In the genomic region with DNA sequence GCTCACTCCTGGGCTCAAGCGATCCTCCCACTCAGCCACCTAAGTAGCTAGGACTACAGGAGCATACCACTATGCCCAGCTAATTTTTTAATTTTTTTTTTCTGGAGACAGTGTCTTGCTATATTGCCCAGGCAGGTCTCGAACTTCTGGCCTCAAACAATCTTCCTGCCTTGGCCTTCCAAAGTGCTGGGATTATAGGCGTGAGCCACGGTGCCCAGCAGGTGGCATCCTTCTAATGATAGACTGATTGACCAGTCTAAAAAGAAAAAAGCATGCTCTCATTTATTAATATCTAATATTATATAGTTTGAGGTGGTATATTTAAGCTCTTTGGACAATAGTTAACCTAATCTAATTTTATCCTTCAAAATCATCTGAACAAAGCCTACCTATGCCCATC, we compare ENCODE assay signal across 10 cellular contexts.
DNase-seq lines count a peak whose midpoint lies in the region; ATAC-seq and TF ChIP-seq lines count a peak whose summit lies in the region.
"Had no signal": no experiment of that assay in that cellular context is flagged by ENCODE, and none has a peak within 500 bp of the region (broad histone marks: within the 10 kb centered on the region; RNA-seq: fewer than 3 reads in every experiment).

No MANE protein-coding gene starts in this region.

- DNase-seq in ELR (ENCODE audit: low read depth) = peak; percentile 24
- peak; percentile 8 for DNase-seq in GM23248
- DNase-seq in activated CD4-positive, alpha-beta memory T cell treated with anti-CD3 and anti-CD28 coated beads for 36 hours = peak; percentile 18
- peak in 2 of 3 donors; percentile 38 to 51 for DNase-seq in mucosa of descending colon
- no peak for DNase-seq in NCI-H2227 treated with DMSO at 0.1 percent for 48 hours (lab: John Stamatoyannopoulos, UW)
- DNase-seq in NOMO-1 treated with DMSO at 0.1 percent for 48 hours (lab: John Stamatoyannopoulos, UW; ENCODE audit: unreplicated experiment) = no peak

- CTCF ChIA-PET in activated CD4-positive, alpha-beta memory T cell treated with anti-CD3 and anti-CD28 coated beads for 36 hours (lab: Charles Lee) = interaction anchor here (0.6 to 2.6 kb wide), 5 partner anchors 63 to 395 kb away, joined by 3 to 23 read pairs (median 3); no protein-coding TSS in a partner anchor

- H3F3A ChIP-seq in GM23248 (ENCODE audit: insufficient read depth) = no peaks in the 10 kb centered on the region

- H3K27ac Mint-ChIP-seq in activated CD4-positive, alpha-beta memory T cell treated with anti-CD3 and anti-CD28 coated beads for 36 hours = no peak overlapping the region
- H3K27ac Mint-ChIP-seq: activated T-helper 2 cell treated with anti-CD3 and anti-CD28 coated beads, Interferon-gamma antibody, Interleukin-2, Interleukin-4, amounts not matched to agents 10 μg/mL and 5 μg/mL and 100 μg/mL, durations not matched to agents 14 hours and 24 hours and 36 hours; IgD-negative memory B cell had no signal

- intact Hi-C loops in activated CD4-positive, alpha-beta memory T cell treated with anti-CD3 and anti-CD28 coated beads for 36 hours (cut with micrococcal nuclease) = loop anchor here (10.0 kb wide), 1 partner anchor 394 kb away; no protein-coding TSS in a partner anchor
- intact Hi-C loops in mucosa of descending colon (cut with DNase I, micrococcal nuclease) = no loop called here

- no peaks in the 10 kb centered on the region for H3K27me3 ChIP-seq in GM23248 (replicated peaks; ENCODE audit: insufficient read depth)

- H3K4me3 ChIP-seq in GM23248 = no peak overlapping the region
- H3K4me3 ChIP-seq in mucosa of descending colon = no peak overlapping the region
- H3K4me3 ChIP-seq: SK-N-MC had no signal

- H3K9me3 ChIP-seq in GM23248 (ENCODE audit: low read depth) (no peaks in the 10 kb centered on the region), mucosa of descending colon (no peaks in the 10 kb centered on the region)

- no peaks in the 10 kb centered on the region for H4K20me1 ChIP-seq in GM23248 (ENCODE audit: insufficient read depth)

- POLR2A ChIA-PET in activated CD4-positive, alpha-beta memory T cell treated with anti-CD3 and anti-CD28 coated beads for 36 hours (lab: Charles Lee) = no interaction called here

- WGBS in GM23248 (ENCODE audit: low coverage in 1 of 2, low lambda C conversion rate in 2 of 2, missing lambda C conversion rate in 2 of 2), 2 experiments = 94 to 100% methylated on average over 4 of the region's 4 CpGs

- H2AFZ ChIP-seq in GM23248 = no peak overlapping the region

- H3K27ac ChIP-seq in GM23248 = no peak overlapping the region
- H3K27ac ChIP-seq: SK-N-MC had no signal

- H3K79me2 ChIP-seq in GM23248 (ENCODE audit: insufficient read depth) = no peaks in the 10 kb centered on the region

- peaks cover 8% of the 10 kb centered on the region for H3K36me3 Mint-ChIP-seq in activated CD4-positive, alpha-beta memory T cell treated with anti-CD3 and anti-CD28 coated beads for 36 hours

- TF ChIP-seq CTCF in mucosa of descending colon (IDR thresholded peaks at IDR 0.05) = no peak

- H3K4me1 Mint-ChIP-seq in activated CD4-positive, alpha-beta memory T cell treated with anti-CD3 and anti-CD28 coated beads for 36 hours (ENCODE audit: low read depth) = no peaks in the 10 kb centered on the region

- no peaks in the 10 kb centered on the region for H3K9me2 ChIP-seq in GM23248 (ENCODE audit: insufficient read depth)

- no peak overlapping the region for H3K4me2 ChIP-seq in GM23248 (ENCODE audit: unreplicated experiment)

- in situ Hi-C loops in GM23248 (cut with MboI) = no loop called here

- H3K36me3 ChIP-seq in GM23248 (ENCODE audit: low read depth) (no peaks in the 10 kb centered on the region), mucosa of descending colon (ENCODE audit: low read depth) (no peaks in the 10 kb centered on the region)

- H3K9me3 Mint-ChIP-seq in activated CD4-positive, alpha-beta memory T cell treated with anti-CD3 and anti-CD28 coated beads for 36 hours = no peaks in the 10 kb centered on the region
- H3K9me3 Mint-ChIP-seq: activated T-helper 2 cell treated with anti-CD3 and anti-CD28 coated beads, Interferon-gamma antibody, Interleukin-2, Interleukin-4, amounts not matched to agents 10 μg/mL and 5 μg/mL and 100 μg/mL, durations not matched to agents 14 hours and 24 hours and 36 hours; IgD-negative memory B cell had no signal

- H3K4me3 Mint-ChIP-seq in activated CD4-positive, alpha-beta memory T cell treated with anti-CD3 and anti-CD28 coated beads for 36 hours = no peak overlapping the region
- H3K4me3 Mint-ChIP-seq: IgD-negative memory B cell had no signal

- ATAC-seq in mucosa of descending colon = no peak
- ATAC-seq in GM19035 (IDR thresholded peaks at IDR 0.05; ENCODE audit: unreplicated experiment) = no peak

- H3K4me1 ChIP-seq in GM23248 (ENCODE audit: insufficient read depth) = peaks cover 15% of the 10 kb centered on the region
- no peaks in the 10 kb centered on the region for H3K4me1 ChIP-seq in mucosa of descending colon (ENCODE audit: low read depth)

- H3K9ac ChIP-seq in GM23248 = no peak overlapping the region

- no peaks in the 10 kb centered on the region for H3K27me3 Mint-ChIP-seq in activated CD4-positive, alpha-beta memory T cell treated with anti-CD3 and anti-CD28 coated beads for 36 hours
- H3K27me3 Mint-ChIP-seq: IgD-negative memory B cell had no signal

Comparison
In these comparisons a context has a peak if more than half of its experiments do, and no peak if none do; other contexts are left out.
1. DNase-seq: peak in ELR (single experiment), GM23248 (single experiment), activated CD4-positive, alpha-beta memory T cell treated with anti-CD3 and anti-CD28 coated beads for 36 hours (single experiment) and mucosa of descending colon (2 of 3); none in NCI-H2227 treated with DMSO at 0.1 percent for 48 hours (single experiment) and NOMO-1 treated with DMSO at 0.1 percent for 48 hours (single experiment).